Comparison of ENCODE assay signal across 9 cellular contexts in genomic region chr12:104462931-104463339, GRCh38. TPM values are rescaled to one million over a fixed set of nuclear protein-coding genes. Genes with fewer than 3 reads are reported as not detected.
DNase-seq lines count a peak whose midpoint lies in the region; ATAC-seq and TF ChIP-seq lines count a peak whose summit lies in the region.
"Had no signal": no experiment of that assay in that cellular context is flagged by ENCODE, and none has a peak within 500 bp of the region (broad histone marks: within the 10 kb centered on the region; RNA-seq: fewer than 3 reads in every experiment).

No MANE protein-coding gene starts in this region.

- no peak overlapping the region for H3K9ac ChIP-seq in neural progenitor cell

- peaks cover 23% of the 10 kb centered on the region for H3K4me1 ChIP-seq in neural progenitor cell

- no peak overlapping the region for H3K27ac Mint-ChIP-seq in neural progenitor cell

- H2AFZ ChIP-seq in neural progenitor cell (replicated peaks) = no peak overlapping the region

- H3K27ac ChIP-seq in neural progenitor cell = no peak overlapping the region

- TF ChIP-seq POLR2A in lower leg skin (IDR thresholded peaks at IDR 0.05) = no peak

- no peaks in the 10 kb centered on the region for H3K9me3 ChIP-seq in neural progenitor cell (ENCODE audit: low read depth)

- H3F3A ChIP-seq in neural progenitor cell (ENCODE audit: low read depth) = no peaks in the 10 kb centered on the region

- no peaks in the 10 kb centered on the region for H3K9me3 Mint-ChIP-seq in neural progenitor cell

- intact Hi-C loops in lower leg skin (cut with DNase I; ENCODE audit: low total_unique reads) = no loop called here

- peaks cover 4% of the 10 kb centered on the region for H3K27me3 Mint-ChIP-seq in neural progenitor cell (ENCODE audit: insufficient read depth, low read depth)

- DNase-seq in T-helper 22 cell (ENCODE audit: low read depth) (peak; percentile 61), left lobe of liver (ENCODE audit: low spot score) (no peak), neural progenitor cell (ENCODE audit: low spot score) (no peak), amniotic stem cell (lab: John Stamatoyannopoulos, UW) (no peak), NCI-H2227 treated with DMSO at 0.1 percent for 48 hours (lab: John Stamatoyannopoulos, UW) (no peak), lower leg skin (ENCODE audit: low spot score in 2 of 2) (no peak)

- H3K4me2 ChIP-seq in neural progenitor cell = no peak overlapping the region

- no peak overlapping the region for H3K4me3 Mint-ChIP-seq in neural progenitor cell

- H3K4me1 Mint-ChIP-seq in neural progenitor cell = peaks cover 27% of the 10 kb centered on the region

- ATAC-seq in GM18907 (IDR thresholded peaks at IDR 0.05; ENCODE audit: unreplicated experiment) (peak; percentile 55), HG03045 (IDR thresholded peaks at IDR 0.05; ENCODE audit: unreplicated experiment) (peak; percentile 38), left lobe of liver (peak; percentile 48)
- ATAC-seq: Panc1 had no signal

- 88 to 94% methylated on average over 1 of the region's 1 CpG for WGBS in lower leg skin, 2 donors

- H3K4me3 ChIP-seq in neural progenitor cell (no peak overlapping the region), lower leg skin (ENCODE audit: low read depth, poor library complexity, severe bottlenecking) (no peak overlapping the region)

- no peak for TF ChIP-seq CTCF in neural progenitor cell (IDR thresholded peaks at IDR 0.05)
- TF ChIP-seq CTCF in lower leg skin (IDR thresholded peaks at IDR 0.05) = no peak

- peaks cover 71% of the 10 kb centered on the region for H4K20me1 ChIP-seq in neural progenitor cell (ENCODE audit: low read depth)

- peaks cover 17% of the 10 kb centered on the region for H3K27me3 ChIP-seq in neural progenitor cell

- peaks cover 16% of the 10 kb centered on the region for H3K36me3 Mint-ChIP-seq in neural progenitor cell

- H3K36me3 ChIP-seq in neural progenitor cell = no peaks in the 10 kb centered on the region

- H3K79me2 ChIP-seq in neural progenitor cell (ENCODE audit: low read depth) = peaks cover 74% of the 10 kb centered on the region

RNA-seq across cellular contexts. Expression of gene CHST11, which starts 6.2 kb away (rescaled TPM):
- total RNA-seq in left lobe of liver (1.2 TPM), neural progenitor cell (ENCODE audit: low replicate concordance) (7.7 and 10.2 TPM in 2 replicates), lower leg skin (1 to 10 TPM; 2.1 to 7.3 (median 4.9) TPM)
